17 cellular contexts compared by ENCODE assay signal in the genomic region with DNA sequence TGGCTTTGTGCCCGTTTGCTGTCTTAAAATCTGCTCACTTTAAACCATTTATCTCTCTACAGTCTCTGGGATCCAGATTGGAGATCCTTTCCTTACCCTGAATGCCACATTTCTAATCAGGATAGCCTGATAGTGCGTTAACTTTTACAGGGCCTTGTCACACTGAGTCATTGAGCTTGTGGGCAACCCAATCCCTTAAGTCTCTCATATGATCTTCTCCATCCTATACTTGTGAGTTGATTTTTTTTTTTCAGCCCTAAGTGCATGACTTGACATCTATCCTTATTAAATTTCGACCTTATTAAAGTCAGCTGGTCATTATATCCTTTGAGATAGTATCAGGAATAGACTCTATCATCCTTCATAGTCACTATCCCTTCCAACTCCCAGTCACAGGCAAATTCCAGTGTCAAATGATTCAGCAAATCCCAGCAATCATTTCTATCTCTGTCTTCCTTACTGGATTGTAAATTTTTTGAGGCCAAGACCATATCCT. TPM values are rescaled to one million over a fixed set of nuclear protein-coding genes. Genes with fewer than 3 reads are reported as not detected.
DNase-seq lines count a peak whose midpoint lies in the region; ATAC-seq and TF ChIP-seq lines count a peak whose summit lies in the region.
"Had no signal": no experiment of that assay in that cellular context is flagged by ENCODE, and none has a peak within 500 bp of the region (broad histone marks: within the 10 kb centered on the region; RNA-seq: fewer than 3 reads in every experiment).

No MANE protein-coding gene starts in this region.

- ATAC-seq in GM19395 (IDR thresholded peaks at IDR 0.05; ENCODE audit: unreplicated experiment) (no peak), HG03439 (IDR thresholded peaks at IDR 0.05; ENCODE audit: unreplicated experiment) (no peak)

- H3K27ac Mint-ChIP-seq in T-helper 2 cell treated with Interferon-gamma antibody and Interleukin-4, amounts not matched to agents 5 μg/mL and 100 μg/mL, for 36 hours = no peak overlapping the region
- H3K27ac Mint-ChIP-seq in chondrocyte (ENCODE audit: unreplicated experiment) = no peak overlapping the region
- H3K27ac Mint-ChIP-seq: activated CD4-positive, alpha-beta T cell treated with anti-CD3 and anti-CD28 coated beads, Interleukin-2, amount 10 ng/mL, durations not matched to agents 24 days and 14 days; naive B cell had no signal

- H3K9me3 Mint-ChIP-seq in T-helper 2 cell treated with Interferon-gamma antibody and Interleukin-4, amounts not matched to agents 5 μg/mL and 100 μg/mL, for 36 hours = no peaks in the 10 kb centered on the region
- H3K9me3 Mint-ChIP-seq in chondrocyte (ENCODE audit: low read depth) = no peaks in the 10 kb centered on the region
- H3K9me3 Mint-ChIP-seq: activated CD4-positive, alpha-beta T cell treated with anti-CD3 and anti-CD28 coated beads, Interleukin-2, amount 10 ng/mL, durations not matched to agents 24 days and 14 days had no signal

- H3K27me3 Mint-ChIP-seq in T-helper 2 cell treated with Interferon-gamma antibody and Interleukin-4, amounts not matched to agents 5 μg/mL and 100 μg/mL, for 36 hours (ENCODE audit: low read depth) = peaks cover 9% of the 10 kb centered on the region
- no peaks in the 10 kb centered on the region for H3K27me3 Mint-ChIP-seq in chondrocyte (ENCODE audit: low read depth)

- H3K4me3 ChIP-seq in fibroblast of the aortic adventitia (ENCODE audit: low read depth, low read length) (no peak overlapping the region), retinal pigment epithelial cell (ENCODE audit: low read length) (no peak overlapping the region)
- H3K4me3 ChIP-seq: ascending aorta, BLaER1, PC-9, thyroid gland had no signal

- TF ChIP-seq CTCF in fibroblast of the aortic adventitia (IDR thresholded peaks at IDR 0.05; ENCODE audit: insufficient read depth, low read length) (no peak), retinal pigment epithelial cell (conservative IDR thresholded peaks at IDR 0.05; ENCODE audit: low read depth, low read length) (no peak), chondrocyte (IDR thresholded peaks at IDR 0.05) (no peak)

- no peak overlapping the region for H3K4me3 Mint-ChIP-seq in T-helper 2 cell treated with Interferon-gamma antibody and Interleukin-4, amounts not matched to agents 5 μg/mL and 100 μg/mL, for 36 hours
- H3K4me3 Mint-ChIP-seq in chondrocyte (ENCODE audit: unreplicated experiment) = no peak overlapping the region
- H3K4me3 Mint-ChIP-seq: activated CD4-positive, alpha-beta T cell treated with anti-CD3 and anti-CD28 coated beads, Interleukin-2, amount 10 ng/mL, durations not matched to agents 24 days and 14 days; naive B cell had no signal

- no peaks in the 10 kb centered on the region for H3K4me1 Mint-ChIP-seq in T-helper 2 cell treated with Interferon-gamma antibody and Interleukin-4, amounts not matched to agents 5 μg/mL and 100 μg/mL, for 36 hours (ENCODE audit: low read depth)
- peaks cover 48% of the 10 kb centered on the region for H3K4me1 Mint-ChIP-seq in chondrocyte (ENCODE audit: low read depth)
- H3K4me1 Mint-ChIP-seq: activated CD4-positive, alpha-beta T cell treated with anti-CD3 and anti-CD28 coated beads, Interleukin-2, amount 10 ng/mL, durations not matched to agents 24 days and 14 days; naive B cell had no signal

- H3K36me3 Mint-ChIP-seq in T-helper 2 cell treated with Interferon-gamma antibody and Interleukin-4, amounts not matched to agents 5 μg/mL and 100 μg/mL, for 36 hours (ENCODE audit: low read depth) = no peaks in the 10 kb centered on the region
- no peaks in the 10 kb centered on the region for H3K36me3 Mint-ChIP-seq in chondrocyte (ENCODE audit: low read depth)
- H3K36me3 Mint-ChIP-seq: naive B cell had no signal

- DNase-seq in GM04503 (ENCODE audit: low read depth) = peak; percentile 19
- DNase-seq in NCI-H82 treated with DMSO at 0.1 percent for 48 hours (lab: John Stamatoyannopoulos, UW; ENCODE audit: unreplicated experiment) = peak; percentile 32
- DNase-seq in fibroblast of the aortic adventitia (ENCODE audit: low read depth) = peak; percentile 54
- DNase-seq in retinal pigment epithelial cell (ENCODE audit: low read depth) = peak; percentile 56
- no peak for DNase-seq in T-helper 2 cell treated with Interferon-gamma antibody and Interleukin-4, amounts not matched to agents 5 μg/mL and 100 μg/mL, for 36 hours (ENCODE audit: low spot score)
- DNase-seq in chondrocyte (ENCODE audit: low spot score) = no peak
- DNase-seq: activated CD4-positive, alpha-beta T cell treated with anti-CD3 and anti-CD28 coated beads, Interleukin-2, amount 10 ng/mL, durations not matched to agents 24 days and 14 days; activated naive CD4-positive, alpha-beta T cell treated with Interleukin-2 at 50 U/mL for 16 hours; naive B cell; NCI-H2081; NCI-H69; PC-9; thyroid gland had no signal

RNA-seq across cellular contexts. Expression of a gene that starts 57.7 kb away (rescaled TPM):
- total RNA-seq in fibroblast of the aortic adventitia (ENCODE audit: low replicate concordance) (117 and 131 TPM in 2 replicates), chondrocyte (128 to 137 TPM (median 135 TPM) in 3 replicates)

Comparison
In these comparisons a context has a peak if more than half of its experiments do, and no peak if none do; other contexts are left out.
1. DNase-seq: peak in GM04503 (single experiment), NCI-H82 treated with DMSO at 0.1 percent for 48 hours (single experiment), fibroblast of the aortic adventitia (single experiment) and retinal pigment epithelial cell (single experiment); none in T-helper 2 cell treated with Interferon-gamma antibody and Interleukin-4, amounts not matched to agents 5 μg/mL and 100 μg/mL, for 36 hours (single experiment) and chondrocyte (single experiment).